Comparison of ENCODE assay signal across 9 cellular contexts in genomic region chr1:1359316-1359667, GRCh38. TPM values are rescaled to one million over a fixed set of nuclear protein-coding genes. Genes with fewer than 3 reads are reported as not detected.
DNase-seq lines count a peak whose midpoint lies in the region; ATAC-seq and TF ChIP-seq lines count a peak whose summit lies in the region.
"Had no signal": no experiment of that assay in that cellular context is flagged by ENCODE, and none has a peak within 500 bp of the region (broad histone marks: within the 10 kb centered on the region; RNA-seq: fewer than 3 reads in every experiment).

No MANE protein-coding gene starts in this region.

- peaks cover 20 to 43% of the 10 kb centered on the region in 2 donors for H3K27me3 Mint-ChIP-seq in effector memory CD8-positive, alpha-beta T cell
- H3K27me3 Mint-ChIP-seq in nephron progenitor cell (ENCODE audit: low read depth, poor library complexity): peaks cover 6% of the 10 kb centered on the region
- peaks cover 18% of the 10 kb centered on the region for H3K27me3 Mint-ChIP-seq in activated CD4-positive, alpha-beta memory T cell treated with anti-CD3 and anti-CD28 coated beads, Interleukin-2, amount 10 ng/mL, durations not matched to agents 7 days and 5 days

- H3K36me3 Mint-ChIP-seq in effector memory CD8-positive, alpha-beta T cell (ENCODE audit: insufficient read depth): peaks cover 2% of the 10 kb centered on the region
- no peaks in the 10 kb centered on the region for H3K36me3 Mint-ChIP-seq in nephron progenitor cell (ENCODE audit: low read depth)
- H3K36me3 Mint-ChIP-seq in activated CD4-positive, alpha-beta memory T cell treated with anti-CD3 and anti-CD28 coated beads, Interleukin-2, amount 10 ng/mL, durations not matched to agents 7 days and 5 days (ENCODE audit: low read depth): no peaks in the 10 kb centered on the region

- H3K9me3 Mint-ChIP-seq in effector memory CD8-positive, alpha-beta T cell: no peaks in the 10 kb centered on the region
- H3K9me3 Mint-ChIP-seq in nephron progenitor cell: no peaks in the 10 kb centered on the region
- peaks cover 2% of the 10 kb centered on the region for H3K9me3 Mint-ChIP-seq in activated CD4-positive, alpha-beta memory T cell treated with anti-CD3 and anti-CD28 coated beads, Interleukin-2, amount 10 ng/mL, durations not matched to agents 7 days and 5 days

- TF ChIP-seq CTCF in nephron progenitor cell (IDR thresholded peaks at IDR 0.05): no peak

- POLR2A ChIA-PET in activated CD4-positive, alpha-beta memory T cell treated with anti-CD3 and anti-CD28 coated beads, Interleukin-2, amount 10 ng/mL, durations not matched to agents 7 days and 5 days (lab: Charles Lee): interaction anchor here (1.4 kb wide), 1 partner anchor 11 kb away, joined by 9 read pairs; no protein-coding TSS in a partner anchor

- H3K27ac Mint-ChIP-seq in effector memory CD8-positive, alpha-beta T cell: no peak overlapping the region
- peak overlapping the region; percentile 99 for H3K27ac Mint-ChIP-seq in nephron progenitor cell
- H3K27ac Mint-ChIP-seq in activated CD4-positive, alpha-beta memory T cell treated with anti-CD3 and anti-CD28 coated beads, Interleukin-2, amount 10 ng/mL, durations not matched to agents 7 days and 5 days: no peak overlapping the region

- H3K4me3 Mint-ChIP-seq in effector memory CD8-positive, alpha-beta T cell: no peak overlapping the region
- peak overlapping the region; percentile 61 for H3K4me3 Mint-ChIP-seq in nephron progenitor cell
- H3K4me3 Mint-ChIP-seq in activated CD4-positive, alpha-beta memory T cell treated with anti-CD3 and anti-CD28 coated beads, Interleukin-2, amount 10 ng/mL, durations not matched to agents 7 days and 5 days: no peak overlapping the region

- CTCF ChIA-PET in activated CD4-positive, alpha-beta memory T cell treated with anti-CD3 and anti-CD28 coated beads, Interleukin-2, amount 10 ng/mL, durations not matched to agents 7 days and 5 days (lab: Charles Lee): interaction anchor here (1.0 kb wide), 1 partner anchor 12 kb away, joined by 3 read pairs; no protein-coding TSS in a partner anchor

- peak; percentile 42 for ATAC-seq in effector memory CD8-positive, alpha-beta T cell (replicated peaks)

- peak; percentile 53 for DNase-seq in AG08395 (ENCODE audit: low spot score)
- peak; percentile 77 for DNase-seq in LHCN-M2 (ENCODE audit: low read depth)
- DNase-seq in effector memory CD8-positive, alpha-beta T cell: no peak
- no peak for DNase-seq in nephron progenitor cell
- DNase-seq in NCI-H69 (lab: John Stamatoyannopoulos, UW): no peak
- no peak for DNase-seq in KG1 (lab: John Stamatoyannopoulos, UW)
- DNase-seq in activated CD4-positive, alpha-beta memory T cell treated with anti-CD3 and anti-CD28 coated beads, Interleukin-2, amount 10 ng/mL, durations not matched to agents 7 days and 5 days: no peak
- no peak for DNase-seq in activated gamma-delta T cell (lab: John Stamatoyannopoulos, UW)

- H3K4me1 Mint-ChIP-seq in effector memory CD8-positive, alpha-beta T cell (ENCODE audit: low read depth in 2 of 2): peaks cover 0 to 8% of the 10 kb centered on the region in 2 donors
- H3K4me1 Mint-ChIP-seq in nephron progenitor cell: peaks cover 52% of the 10 kb centered on the region
- H3K4me1 Mint-ChIP-seq in activated CD4-positive, alpha-beta memory T cell treated with anti-CD3 and anti-CD28 coated beads, Interleukin-2, amount 10 ng/mL, durations not matched to agents 7 days and 5 days: peaks cover 14% of the 10 kb centered on the region

RNA-seq across cellular contexts. Expression of gene MXRA8, which starts 0.9 kb away (rescaled TPM):
- 292 and 326 TPM in 2 replicates for total RNA-seq in LHCN-M2 (2014; rRNA removed)
- polyA plus RNA-seq in LHCN-M2 (2012): 341 TPM
- total RNA-seq in activated CD4-positive, alpha-beta memory T cell treated with anti-CD3 and anti-CD28 coated beads, Interleukin-2, amount 10 ng/mL, durations not matched to agents 7 days and 5 days: under 1 TPM; 0.18 to 0.23 TPM
- total RNA-seq: dermis microvascular lymphatic vessel endothelial cell had no signal

RNA-seq across cellular contexts. Expression of gene DVL1, which starts 10.1 kb away (rescaled TPM):
- total RNA-seq in LHCN-M2 (2014; rRNA removed): 85.6 and 86.6 TPM in 2 replicates
- 43.7 TPM for polyA plus RNA-seq in LHCN-M2 (2012)
- 10 to 100 TPM; 36.0 to 37.8 TPM for total RNA-seq in activated CD4-positive, alpha-beta memory T cell treated with anti-CD3 and anti-CD28 coated beads, Interleukin-2, amount 10 ng/mL, durations not matched to agents 7 days and 5 days

RNA-seq across cellular contexts. Expression of gene AURKAIP1, which starts 15.7 kb away (rescaled TPM):
- 226 and 234 TPM in 2 replicates for total RNA-seq in LHCN-M2 (2014; rRNA removed)
- 193 TPM for polyA plus RNA-seq in LHCN-M2 (2012)
- total RNA-seq in activated CD4-positive, alpha-beta memory T cell treated with anti-CD3 and anti-CD28 coated beads, Interleukin-2, amount 10 ng/mL, durations not matched to agents 7 days and 5 days: 100 to 1,000 TPM; 121 to 122 TPM

RNA-seq across cellular contexts. Expression of gene TAS1R3, which starts 28.2 kb away (rescaled TPM):
- total RNA-seq in LHCN-M2 (2014; rRNA removed): 0.06 TPM in 1 of 2 replicates, not detected in the other
- polyA plus RNA-seq in LHCN-M2 (2012): 0.07 TPM
- total RNA-seq in activated CD4-positive, alpha-beta memory T cell treated with anti-CD3 and anti-CD28 coated beads, Interleukin-2, amount 10 ng/mL, durations not matched to agents 7 days and 5 days: under 1 TPM; 0.75 to 0.78 TPM

RNA-seq across cellular contexts. Expression of gene CPTP, which starts 34.7 kb away (rescaled TPM):
- 27.7 and 28.9 TPM in 2 replicates for total RNA-seq in LHCN-M2 (2014; rRNA removed)
- 17.8 TPM for polyA plus RNA-seq in LHCN-M2 (2012)
- 10 to 100 TPM; 19.8 to 21.9 TPM for total RNA-seq in activated CD4-positive, alpha-beta memory T cell treated with anti-CD3 and anti-CD28 coated beads, Interleukin-2, amount 10 ng/mL, durations not matched to agents 7 days and 5 days

Comparison
In these comparisons a context has a peak if more than half of its experiments do, and no peak if none do; other contexts are left out.
1. DNase-seq: peak in AG08395 (single experiment) and LHCN-M2 (single experiment); none in effector memory CD8-positive, alpha-beta T cell (0 of 3), nephron progenitor cell (single experiment), NCI-H69 (single experiment), KG1 (single experiment), activated CD4-positive, alpha-beta memory T cell treated with anti-CD3 and anti-CD28 coated beads, Interleukin-2, amount 10 ng/mL, durations not matched to agents 7 days and 5 days (single experiment) and activated gamma-delta T cell (single experiment).
2. RNA of gene MXRA8, which starts 0.9 kb away (total RNA-seq): 292 to 326 TPM in LHCN-M2; 0.18 to 0.23 TPM in activated CD4-positive, alpha-beta memory T cell treated with anti-CD3 and anti-CD28 coated beads, Interleukin-2, amount 10 ng/mL, durations not matched to agents 7 days and 5 days; every median in the first group is over 100 times any median in the second.